In the genomic region with DNA sequence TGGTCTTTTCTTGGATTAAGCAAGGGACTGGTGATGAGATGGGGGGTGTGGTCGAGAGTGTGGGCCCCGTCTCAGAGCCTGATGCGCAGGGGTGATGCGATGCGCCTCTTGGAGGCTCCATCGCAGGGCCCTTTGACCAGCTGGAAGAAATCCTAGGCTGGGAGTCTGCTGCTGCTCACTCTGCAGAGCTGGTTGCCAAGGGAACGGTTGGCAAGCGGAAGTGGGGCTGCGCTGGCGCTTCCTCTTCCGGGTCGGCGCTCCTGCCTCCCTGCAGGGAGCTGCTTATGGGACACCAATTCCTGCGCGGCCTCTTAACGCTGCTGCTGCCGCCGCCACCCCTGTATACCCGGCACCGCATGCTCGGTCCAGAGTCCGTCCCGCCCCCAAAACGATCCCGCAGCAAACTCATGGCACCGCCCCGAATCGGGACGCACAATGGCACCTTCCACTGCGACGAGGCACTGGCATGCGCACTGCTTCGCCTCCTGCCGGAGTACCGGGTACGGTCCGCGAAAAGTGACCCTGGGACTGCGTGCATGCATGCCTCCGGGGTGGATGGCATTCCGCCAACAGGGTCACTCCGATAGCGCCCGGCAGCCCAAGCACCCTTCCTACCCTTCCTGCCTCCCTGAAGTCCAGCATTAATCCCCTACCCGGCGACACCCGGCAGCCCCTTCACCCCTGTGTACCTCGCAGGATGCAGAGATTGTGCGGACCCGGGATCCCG, we compare ENCODE assay signal across 8 cellular contexts. TPM values are rescaled to one million over a fixed set of nuclear protein-coding genes. Genes with fewer than 3 reads are reported as not detected.
DNase-seq lines count a peak whose midpoint lies in the region; ATAC-seq and TF ChIP-seq lines count a peak whose summit lies in the region.

A gene with protein sequence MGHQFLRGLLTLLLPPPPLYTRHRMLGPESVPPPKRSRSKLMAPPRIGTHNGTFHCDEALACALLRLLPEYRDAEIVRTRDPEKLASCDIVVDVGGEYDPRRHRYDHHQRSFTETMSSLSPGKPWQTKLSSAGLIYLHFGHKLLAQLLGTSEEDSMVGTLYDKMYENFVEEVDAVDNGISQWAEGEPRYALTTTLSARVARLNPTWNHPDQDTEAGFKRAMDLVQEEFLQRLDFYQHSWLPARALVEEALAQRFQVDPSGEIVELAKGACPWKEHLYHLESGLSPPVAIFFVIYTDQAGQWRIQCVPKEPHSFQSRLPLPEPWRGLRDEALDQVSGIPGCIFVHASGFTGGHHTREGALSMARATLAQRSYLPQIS (plus strand): TSS at position 242 of the 727 bp plus-strand sequence. CDS start 43 bp downstream, at position 285.

- H3K27ac Mint-ChIP-seq in activated CD4-positive, alpha-beta T cell treated with anti-CD3 and anti-CD28 coated beads, Interleukin-2, amount 10 ng/mL, durations not matched to agents 7 days and 5 days, result peak within 1 kb of the TSS; percentile 86
- H3K27ac Mint-ChIP-seq in dendritic cell treated with granulocyte-macrophage colony-stimulating factor and Interleukin-4, amounts not matched to agents 40 ng/mL and 50 ng/mL, for 4 days, result peak within 1 kb of the TSS; percentile 92

- peak within 1 kb of the TSS; percentile 70 to 91 for H3K27ac ChIP-seq in left lung

- intact Hi-C loops in dendritic cell treated with granulocyte-macrophage colony-stimulating factor and Interleukin-4, amounts not matched to agents 40 ng/mL and 50 ng/mL, for 4 days (cut with micrococcal nuclease), result loop anchor here (1.0 to 5.0 kb wide), 3 partner anchors 22 to 79 kb away; a partner anchor contains a TSS
- intact Hi-C loops in left lung (cut with DNase I), result no loop called here

- POLR2A ChIA-PET in activated CD4-positive, alpha-beta T cell treated with anti-CD3 and anti-CD28 coated beads, Interleukin-2, amount 10 ng/mL, durations not matched to agents 7 days and 5 days (lab: Charles Lee), result interaction anchor here (0.6 kb wide), 1 partner anchor 122 kb away, joined by 3 read pairs; no protein-coding TSS in a partner anchor

- no peaks in the 10 kb centered on the region for H3K9me3 Mint-ChIP-seq in activated CD4-positive, alpha-beta T cell treated with anti-CD3 and anti-CD28 coated beads, Interleukin-2, amount 10 ng/mL, durations not matched to agents 7 days and 5 days
- no peaks in the 10 kb centered on the region for H3K9me3 Mint-ChIP-seq in dendritic cell treated with granulocyte-macrophage colony-stimulating factor and Interleukin-4, amounts not matched to agents 40 ng/mL and 50 ng/mL, for 4 days

- H3K4me1 ChIP-seq in BE2C (peaks cover 3% of the 10 kb centered on the region), left lung (peaks cover 26 to 73% of the 10 kb centered on the region in 2 donors)

- H3K9me3 ChIP-seq in BE2C, result no peaks in the 10 kb centered on the region
- no peaks in the 10 kb centered on the region for H3K9me3 ChIP-seq in left lung

- CTCF ChIA-PET in activated CD4-positive, alpha-beta T cell treated with anti-CD3 and anti-CD28 coated beads, Interleukin-2, amount 10 ng/mL, durations not matched to agents 7 days and 5 days (lab: Charles Lee), result interaction anchor here (0.7 to 2.9 kb wide), 11 partner anchors 9 to 104 kb away, joined by 3 to 30 read pairs (median 3); a partner anchor contains a TSS

- DNase-seq in BE2C (peak; percentile 95), NCI-H526 (lab: John Stamatoyannopoulos, UW) (peak; percentile 85 to 94), left lung (peak; percentile 91 to 97)
- peak; percentile 90 for DNase-seq in activated CD4-positive, alpha-beta T cell treated with anti-CD3 and anti-CD28 coated beads, Interleukin-2, amount 10 ng/mL, durations not matched to agents 7 days and 5 days
- peak; percentile 78 for DNase-seq in stimulated activated CD4-positive, alpha-beta T cell treated with anti-CD3 and anti-CD28 coated beads, Interleukin-2, amount 100 ng/mL, for 4 hours (ENCODE audit: low read depth)

- H3K4me3 ChIP-seq in BE2C (ENCODE audit: low read depth, low read length) (peak within 1 kb of the TSS; percentile 97), left lung (peak within 1 kb of the TSS; percentile 48 to 73)

- TF ChIP-seq CTCF in BE2C (IDR thresholded peaks at IDR 0.05; ENCODE audit: low read depth, low read length), result peak; percentile 25; the same call in 1 of the 2 replicates
- no peak for TF ChIP-seq CTCF in left lung (IDR thresholded peaks at IDR 0.05)

- peaks cover 33% of the 10 kb centered on the region for H3K36me3 ChIP-seq in BE2C
- peaks cover 0 to 43% of the 10 kb centered on the region in 2 donors for H3K36me3 ChIP-seq in left lung

- H3K36me3 Mint-ChIP-seq in activated CD4-positive, alpha-beta T cell treated with anti-CD3 and anti-CD28 coated beads, Interleukin-2, amount 10 ng/mL, durations not matched to agents 7 days and 5 days (ENCODE audit: low read depth), result peaks cover 39% of the 10 kb centered on the region
- peaks cover 98% of the 10 kb centered on the region for H3K36me3 Mint-ChIP-seq in dendritic cell treated with granulocyte-macrophage colony-stimulating factor and Interleukin-4, amounts not matched to agents 40 ng/mL and 50 ng/mL, for 4 days (ENCODE audit: low read depth)

- no peaks in the 10 kb centered on the region for H3K27me3 Mint-ChIP-seq in activated CD4-positive, alpha-beta T cell treated with anti-CD3 and anti-CD28 coated beads, Interleukin-2, amount 10 ng/mL, durations not matched to agents 7 days and 5 days
- no peaks in the 10 kb centered on the region for H3K27me3 Mint-ChIP-seq in dendritic cell treated with granulocyte-macrophage colony-stimulating factor and Interleukin-4, amounts not matched to agents 40 ng/mL and 50 ng/mL, for 4 days

- H3K27me3 ChIP-seq in BE2C, result no peaks in the 10 kb centered on the region
- H3K27me3 ChIP-seq in left lung, result no peaks in the 10 kb centered on the region

- H3K4me3 Mint-ChIP-seq in activated CD4-positive, alpha-beta T cell treated with anti-CD3 and anti-CD28 coated beads, Interleukin-2, amount 10 ng/mL, durations not matched to agents 7 days and 5 days, result peak within 1 kb of the TSS; percentile 89
- H3K4me3 Mint-ChIP-seq in dendritic cell treated with granulocyte-macrophage colony-stimulating factor and Interleukin-4, amounts not matched to agents 40 ng/mL and 50 ng/mL, for 4 days, result peak within 1 kb of the TSS; percentile 83

- TF ChIP-seq POLR2A in GM19099 (IDR thresholded peaks at IDR 0.05; ENCODE audit: extremely low read depth, insufficient read length, low read depth), result peak; percentile 78

- H3K4me1 Mint-ChIP-seq in activated CD4-positive, alpha-beta T cell treated with anti-CD3 and anti-CD28 coated beads, Interleukin-2, amount 10 ng/mL, durations not matched to agents 7 days and 5 days, result peaks cover 68% of the 10 kb centered on the region
- peaks cover 80% of the 10 kb centered on the region for H3K4me1 Mint-ChIP-seq in dendritic cell treated with granulocyte-macrophage colony-stimulating factor and Interleukin-4, amounts not matched to agents 40 ng/mL and 50 ng/mL, for 4 days (ENCODE audit: low read depth)

- peak; percentile 73 for ATAC-seq in HG03442 (IDR thresholded peaks at IDR 0.05; ENCODE audit: unreplicated experiment)
- ATAC-seq in left lung, result peak; percentile 83

RNA-seq across cellular contexts. Expression of the gene that starts here (rescaled TPM):
- 177 TPM for polyA plus RNA-seq in BE2C (2012; ENCODE audit: insufficient read depth, insufficient read length, low read depth)
- total RNA-seq in activated CD4-positive, alpha-beta T cell treated with anti-CD3 and anti-CD28 coated beads, Interleukin-2, amount 10 ng/mL, durations not matched to agents 7 days and 5 days, result 10 to 100 TPM; 47.9 to 56.4 TPM
- 10 to 100 TPM; 27.7 to 45.2 TPM for total RNA-seq in left lung

Comparison
In these comparisons a context has a peak if more than half of its experiments do, and no peak if none do; other contexts are left out.
1. Peak in every context shown above with its lines: DNase-seq, ATAC-seq, H3K4me3 ChIP-seq and H3K27ac ChIP-seq.